In the genomic region with DNA sequence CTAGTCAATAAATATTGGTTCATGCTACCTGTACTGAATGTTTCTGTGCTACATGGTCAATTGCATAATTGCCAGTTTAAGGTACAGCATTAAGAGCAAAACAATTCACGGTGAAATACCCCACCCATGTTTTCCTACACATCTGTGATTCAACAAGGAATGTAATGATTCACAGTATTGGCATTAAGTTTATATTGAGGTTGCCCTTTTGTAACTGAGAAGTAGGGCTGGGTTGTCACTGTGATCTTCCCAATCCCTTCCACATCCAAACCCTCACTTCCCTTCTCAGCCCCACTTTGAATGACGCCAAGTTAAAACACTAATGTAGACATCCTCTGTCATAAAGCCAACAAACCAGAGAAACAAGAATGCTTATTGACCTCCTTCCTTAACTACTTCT, we compare ENCODE assay signal across 17 cellular contexts.
DNase-seq lines count a peak whose midpoint lies in the region; ATAC-seq, FAIRE-seq and TF ChIP-seq lines count a peak whose summit lies in the region.
"Had no signal": no experiment of that assay in that cellular context is flagged by ENCODE, and none has a peak within 500 bp of the region (broad histone marks: within the 10 kb centered on the region; RNA-seq: fewer than 3 reads in every experiment).

No MANE protein-coding gene starts in this region.

- H3K9me2 ChIP-seq in GM23248 (ENCODE audit: insufficient read depth), result no peaks in the 10 kb centered on the region

- TF ChIP-seq CTCF in osteocyte (IDR thresholded peaks at IDR 0.05), result no peak

- no peaks in the 10 kb centered on the region for H3K9me3 ChIP-seq in GM23248 (ENCODE audit: low read depth)

- H3K4me1 Mint-ChIP-seq in osteocyte (ENCODE audit: unreplicated experiment), result peaks cover 47% of the 10 kb centered on the region
- H3K4me1 Mint-ChIP-seq: activated CD4-positive, alpha-beta T cell treated with anti-CD3 and anti-CD28 coated beads, Interleukin-2, amount 10 ng/mL, durations not matched to agents 24 days and 14 days had no signal

- H3K4me3 ChIP-seq in GM23248, result no peak overlapping the region

- H3K4me1 ChIP-seq in GM23248 (ENCODE audit: insufficient read depth), result peaks cover 43% of the 10 kb centered on the region

- DNase-seq in GM23248 (peak; percentile 59), RCC 7860 (ENCODE audit: low spot score) (peak; percentile 68), epithelial cell of prostate (ENCODE audit: low read depth, low spot score) (no peak), osteocyte (ENCODE audit: extremely low spot score, unreplicated experiment) (no peak), putamen (ENCODE audit: low spot score) (no peak)
- DNase-seq: activated CD4-positive, alpha-beta T cell treated with anti-CD3 and anti-CD28 coated beads, Interleukin-2, amount 10 ng/mL, durations not matched to agents 24 days and 14 days; activated T-cell treated with anti-CD3 and anti-CD28 coated beads, Interleukin-2, amount 50 U/mL, for 72 hours; aorta; H7; hippocampal formation; NCI-H1417; NCI-H345; T-helper 2 cell had no signal

- no peaks in the 10 kb centered on the region for H4K20me1 ChIP-seq in GM23248 (ENCODE audit: insufficient read depth)

- peaks cover 5% of the 10 kb centered on the region for H3K9me3 Mint-ChIP-seq in osteocyte (ENCODE audit: unreplicated experiment)
- H3K9me3 Mint-ChIP-seq: activated CD4-positive, alpha-beta T cell treated with anti-CD3 and anti-CD28 coated beads, Interleukin-2, amount 10 ng/mL, durations not matched to agents 24 days and 14 days; activated T-cell treated with anti-CD3 and anti-CD28 coated beads, Interleukin-2, amount 50 U/mL, for 72 hours had no signal

- no peaks in the 10 kb centered on the region for H3K36me3 Mint-ChIP-seq in osteocyte (ENCODE audit: unreplicated experiment)

- H3K9ac ChIP-seq in GM23248, result no peak overlapping the region

- in situ Hi-C loops in GM23248 (cut with MboI), result no loop called here

- H3K27me3 ChIP-seq in GM23248 (replicated peaks; ENCODE audit: insufficient read depth), result no peaks in the 10 kb centered on the region

- H3K79me2 ChIP-seq in GM23248 (ENCODE audit: insufficient read depth), result no peaks in the 10 kb centered on the region

- no peak overlapping the region for H2AFZ ChIP-seq in GM23248

- peak overlapping the region; percentile 23 for H3K4me2 ChIP-seq in GM23248 (ENCODE audit: unreplicated experiment)

- peak; percentile 70 for FAIRE-seq in RCC 7860 (lab: Jason Lieb, UNC)

- no peaks in the 10 kb centered on the region for H3K36me3 ChIP-seq in GM23248 (ENCODE audit: low read depth)

- H3K27me3 Mint-ChIP-seq in osteocyte (ENCODE audit: unreplicated experiment), result no peaks in the 10 kb centered on the region

- ATAC-seq in HG03045 (IDR thresholded peaks at IDR 0.05; ENCODE audit: unreplicated experiment) (no peak), HG03159 (IDR thresholded peaks at IDR 0.05; ENCODE audit: unreplicated experiment) (no peak)
- ATAC-seq in activated CD4-positive, CD25-positive, alpha-beta regulatory T cell treated with anti-CD3 and anti-CD28 coated beads, Interleukin-2, amount 50 U/mL, for 24 hours, result no peak
- ATAC-seq: activated T-cell treated with anti-CD3 and anti-CD28 coated beads, Interleukin-2, amount 50 U/mL, for 72 hours had no signal

- H3K4me3 Mint-ChIP-seq in osteocyte (ENCODE audit: unreplicated experiment), result no peak overlapping the region
- H3K4me3 Mint-ChIP-seq: activated CD4-positive, alpha-beta T cell treated with anti-CD3 and anti-CD28 coated beads, Interleukin-2, amount 10 ng/mL, durations not matched to agents 24 days and 14 days; activated T-cell treated with anti-CD3 and anti-CD28 coated beads, Interleukin-2, amount 50 U/mL, for 72 hours had no signal

- peaks cover 14% of the 10 kb centered on the region for H3F3A ChIP-seq in GM23248 (ENCODE audit: insufficient read depth)

- peak overlapping the region; percentile 11 for H3K27ac Mint-ChIP-seq in osteocyte (ENCODE audit: unreplicated experiment)
- H3K27ac Mint-ChIP-seq: activated CD4-positive, alpha-beta T cell treated with anti-CD3 and anti-CD28 coated beads, Interleukin-2, amount 10 ng/mL, durations not matched to agents 24 days and 14 days; activated T-cell treated with anti-CD3 and anti-CD28 coated beads, Interleukin-2, amount 50 U/mL, for 72 hours had no signal

- WGBS in GM23248 (ENCODE audit: low coverage in 1 of 2, low lambda C conversion rate in 2 of 2, missing lambda C conversion rate in 2 of 2), 2 experiments, result 13 to 15% methylated on average over 2 of the region's 2 CpGs

- H3K27ac ChIP-seq in GM23248 (peak overlapping the region; percentile 28), epithelial cell of prostate (peak overlapping the region; percentile 83)
- H3K27ac ChIP-seq: C4-2B had no signal

Comparison
In these comparisons a context has a peak if more than half of its experiments do, and no peak if none do; other contexts are left out.
1. DNase-seq: peak in GM23248 (single experiment) and RCC 7860 (single experiment); none in epithelial cell of prostate (single experiment), osteocyte (single experiment) and putamen (single experiment).